Comparison of ENCODE assay signal across 9 cellular contexts in the genomic region with DNA sequence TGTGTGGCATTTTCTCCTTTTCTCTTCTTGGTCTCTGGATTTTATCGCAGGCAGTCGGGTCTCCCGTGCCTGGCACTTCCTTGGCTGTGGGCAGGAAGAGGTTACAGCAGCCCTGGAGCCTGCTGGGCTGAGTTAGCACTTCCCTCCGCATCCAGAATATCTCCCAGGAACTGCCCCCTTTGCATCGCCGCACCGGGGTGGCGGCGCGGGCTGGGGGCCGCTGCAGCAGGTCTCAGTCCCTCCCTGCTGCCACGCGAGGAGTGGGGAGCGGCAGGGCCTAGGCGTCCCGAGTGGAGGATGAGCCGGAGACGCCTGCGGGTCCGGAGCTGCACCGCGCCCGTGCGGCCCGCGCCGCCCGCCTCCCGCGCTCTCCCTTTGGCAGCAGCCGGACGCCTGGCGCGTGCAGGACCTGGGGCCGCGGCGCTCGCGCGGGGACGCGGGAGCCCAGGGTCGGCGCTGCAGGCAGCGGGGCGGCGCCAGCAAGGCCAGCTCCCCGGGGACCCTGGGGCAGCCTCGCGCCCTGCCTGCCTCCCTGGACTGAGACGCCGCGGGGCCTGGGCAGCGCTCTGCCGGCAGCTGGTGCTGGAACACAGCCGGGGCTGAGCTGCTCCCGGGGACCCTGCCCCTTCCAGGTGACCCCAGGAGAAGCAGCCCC.
A peak's percentile ranks its signal among the peaks of the same experiment; 100 is the strongest.
DNase-seq lines count a peak whose midpoint lies in the region; TF ChIP-seq lines count a peak whose summit lies in the region.
"Had no signal": no experiment of that assay in that cellular context is flagged by ENCODE, and none has a peak within 500 bp of the region (broad histone marks: within the 10 kb centered on the region; RNA-seq: fewer than 3 reads in every experiment).

No MANE protein-coding gene starts in this region.

- peaks cover 3% of the 10 kb centered on the region for H3K9me3 Mint-ChIP-seq in neural crest cell

- peak overlapping the region; percentile 41 for H3K4me3 ChIP-seq in fibroblast of mammary gland (ENCODE audit: control insufficient read depth, low read depth, low read length)

- peak overlapping the region; percentile 74 for H3K4me3 Mint-ChIP-seq in neural crest cell

- no peaks in the 10 kb centered on the region for H3K36me3 Mint-ChIP-seq in neural crest cell (ENCODE audit: low read depth)

- TF ChIP-seq CTCF in fibroblast of mammary gland (conservative IDR thresholded peaks at IDR 0.05; ENCODE audit: control insufficient read depth, insufficient read depth, low read depth, low read length) (no peak), neural crest cell (conservative IDR thresholded peaks at IDR 0.05) (no peak)

- H3K4me1 Mint-ChIP-seq in neural crest cell, result peaks cover 11% of the 10 kb centered on the region

- no peak overlapping the region for H3K27ac Mint-ChIP-seq in neural crest cell (ENCODE audit: unreplicated experiment)

- peaks cover 47% of the 10 kb centered on the region for H3K27me3 Mint-ChIP-seq in neural crest cell (ENCODE audit: low read depth)

- DNase-seq in AG20443 (ENCODE audit: low spot score) (peak; percentile 50), NCI-H1092 (lab: John Stamatoyannopoulos, UW) (peak; percentile 30), fibroblast of mammary gland (ENCODE audit: low read depth) (no peak), neural crest cell (ENCODE audit: low read depth, low spot score) (peak; percentile 30), NCI-H187 (lab: John Stamatoyannopoulos, UW) (no peak), LoVo (ENCODE audit: low spot score) (no peak), SIG-M5 (lab: John Stamatoyannopoulos, UW) (no peak), EL (no peak)
- DNase-seq: activated T-cell treated with anti-CD3 and anti-CD28 coated beads for 4 hours had no signal

Comparison
In these comparisons a context has a peak if more than half of its experiments do, and no peak if none do; other contexts are left out.
1. DNase-seq: peak in AG20443 (single experiment), NCI-H1092 (single experiment) and neural crest cell (single experiment); none in fibroblast of mammary gland (single experiment), NCI-H187 (0 of 2), LoVo (single experiment), SIG-M5 (single experiment) and EL (single experiment).